8 cellular contexts compared by ENCODE assay signal in genomic region chr19:39997595-39998216, GRCh38. TPM values are rescaled to one million over a fixed set of nuclear protein-coding genes. Genes with fewer than 3 reads are reported as not detected.
DNase-seq lines count a peak whose midpoint lies in the region; ATAC-seq, FAIRE-seq and TF ChIP-seq lines count a peak whose summit lies in the region.

No MANE protein-coding gene starts in this region.

- H2AK9ac ChIP-seq in IMR-90 (replicated peaks; ENCODE audit: low read depth, low read length, poor library complexity), result peak overlapping the region; percentile 89

- H3K9me1 ChIP-seq in IMR-90 (ENCODE audit: insufficient read depth, low read length), result no peaks in the 10 kb centered on the region; the same call in 1 of the 2 replicates
- H3K9me1 ChIP-seq in K562 (ENCODE audit: control insufficient read depth, insufficient read depth, low read length), result no peaks in the 10 kb centered on the region

- H3K36me3 ChIP-seq in IMR-90 (ENCODE audit: control insufficient read depth, insufficient read depth, low read length), result no peaks in the 10 kb centered on the region
- H3K36me3 ChIP-seq in K562 (ENCODE audit: control insufficient read depth, insufficient read depth, low read length), result no peaks in the 10 kb centered on the region
- H3K36me3 ChIP-seq in aorta (ENCODE audit: control insufficient read depth in 1 of 2, insufficient read depth in 2 of 2, low read length in 1 of 2), result no peaks in the 10 kb centered on the region

- H3K4me3 ChIP-seq in IMR-90 (ENCODE audit: insufficient read depth, low read depth, low read length) (peak overlapping the region; percentile 72), K562 (peak overlapping the region; percentile 72), mononuclear cell (ENCODE audit: low read length) (peak overlapping the region; percentile 87), aorta (ENCODE audit: low read length in 2 of 2) (peak overlapping the region; percentile 39 to 63)

- H3K4me2 ChIP-seq in IMR-90 (ENCODE audit: low read depth, low read length) (peak overlapping the region; percentile 85), K562 (ENCODE audit: insufficient read depth, low read length) (peak overlapping the region; percentile 99)

- TF ChIP-seq POLR2A in IMR-90 (IDR thresholded peaks at IDR 0.05; ENCODE audit: low read depth, low read length) (no peak), K562 (conservative IDR thresholded peaks at IDR 0.05) (no peak)

- H2BK15ac ChIP-seq in IMR-90 (ENCODE audit: low read depth, low read length), result no peak overlapping the region; the same call in 2 of the 3 replicates

- H3K9me3 ChIP-seq in IMR-90 (ENCODE audit: control insufficient read depth, insufficient read depth, low read length) (no peaks in the 10 kb centered on the region; the same call in 1 of the 2 replicates), K562 (replicated peaks; ENCODE audit: control insufficient read depth, insufficient read depth, low read depth, low read length) (peaks cover 2% of the 10 kb centered on the region), mononuclear cell (ENCODE audit: low read depth, low read length) (no peaks in the 10 kb centered on the region), aorta (ENCODE audit: control insufficient read depth, low read length) (no peaks in the 10 kb centered on the region)

- H3K9me3 Mint-ChIP-seq in CD14-positive monocyte, result peaks cover 2 to 13% (median 7%) of the 10 kb centered on the region in 7 donors

- H3K27me3 Mint-ChIP-seq in CD14-positive monocyte (ENCODE audit: low read depth in 3 of 3), result peaks cover 0 to 3% (median 2%) of the 10 kb centered on the region in 3 donors

- intact Hi-C loops in CD14-positive monocyte (cut with micrococcal nuclease), result no loop called here
- intact Hi-C loops in IMR-90 (cut with micrococcal nuclease), result no loop called here
- intact Hi-C loops in K562 (cut with micrococcal nuclease), result no loop called here
- intact Hi-C loops in aorta (cut with DNase I), result no loop called here

- H4K91ac ChIP-seq in IMR-90 (ENCODE audit: insufficient read depth, low read depth, low read length), result peak overlapping the region; percentile 92; the same call in 1 of the 2 replicates

- peak overlapping the region; percentile 90 to 97 for H3K4me3 Mint-ChIP-seq in CD14-positive monocyte

- H3K23ac ChIP-seq in IMR-90 (ENCODE audit: low read depth, low read length), result peak overlapping the region; percentile 78; the same call in 1 of the 2 replicates

- peak overlapping the region; percentile 98 for H2AFZ ChIP-seq in IMR-90 (replicated peaks; ENCODE audit: low read length, poor library complexity)
- peak overlapping the region; percentile 100 for H2AFZ ChIP-seq in K562 (ENCODE audit: low read depth, low read length)

- peaks cover 2 to 4% of the 10 kb centered on the region in 2 donors for H3K36me3 Mint-ChIP-seq in CD14-positive monocyte

- H2AK5ac ChIP-seq in IMR-90 (ENCODE audit: low read depth, low read length), result peak overlapping the region; percentile 47

- CTCF ChIA-PET in IMR-90 (lab: Yijun Ruan, JAX), result interaction anchor here (0.6 kb wide), 1 partner anchor 55 kb away, joined by 3 read pairs; no protein-coding TSS in a partner anchor
- CTCF ChIA-PET in K562 (lab: Yijun Ruan, JAX; ENCODE audit: low intra/inter-chr PET ratio), result no interaction called here

- H3K18ac ChIP-seq in IMR-90 (ENCODE audit: low read depth, low read length), result no peak overlapping the region

- POLR2A ChIA-PET in IMR-90 (lab: Charles Lee; ENCODE audit: unreplicated experiment), result no interaction called here
- POLR2A ChIA-PET in K562 (lab: Yijun Ruan, JAX), result interaction anchor here (0.9 kb wide), 1 partner anchor 58 kb away, joined by 3 read pairs; the partner anchor contains the start of gene ZNF780B

- no CpG with 5 or more reads among the region's 8 CpGs for WGBS in IMR-90 (ENCODE audit: extremely low coverage in 2 of 2, insufficient read length in 1 of 2), 2 experiments
- 40% methylated on average over 8 of the region's 8 CpGs for WGBS in K562 (ENCODE audit: insufficient coverage, low coverage, missing lambda C conversion rate)
- 68 to 71% methylated on average over 8 of the region's 8 CpGs for WGBS in aorta, 2 donors

- H4K8ac ChIP-seq in IMR-90 (ENCODE audit: low read depth in 2 of 2, low read length in 2 of 2), result peak overlapping the region; percentile 92 to 98; a peak in 3 of 4 replicates

- TF ChIP-seq CTCF in CD14-positive monocyte (IDR thresholded peaks at IDR 0.05), result no peak
- no peak for TF ChIP-seq CTCF in IMR-90 (conservative IDR thresholded peaks at IDR 0.05; ENCODE audit: low read depth, low read length)
- no peak for TF ChIP-seq CTCF in K562 (IDR thresholded peaks at IDR 0.05 in 2 of 3, conservative IDR thresholded peaks at IDR 0.05 in 1 of 3; ENCODE audit: insufficient read depth in 2 of 3, low read depth in 1 of 3, low read length in 3 of 3)

- dilution Hi-C loops in IMR-90 (cut with HindIII; ENCODE audit: low sequenced_read_pairs, unreplicated experiment), result no loop called here

- TF ChIP-seq EP300 in K562 (IDR thresholded peaks at IDR 0.05; ENCODE audit: low read length), result no peak

- H4K20me1 ChIP-seq in IMR-90 (ENCODE audit: insufficient read depth, low read length) (no peaks in the 10 kb centered on the region), K562 (replicated peaks; ENCODE audit: control insufficient read depth, insufficient read depth, low read length) (no peaks in the 10 kb centered on the region)

- peak overlapping the region; percentile 94 for H4K5ac ChIP-seq in IMR-90 (ENCODE audit: low read depth, low read length)

- H3K4me1 ChIP-seq in IMR-90 (ENCODE audit: control insufficient read depth, insufficient read depth, low read length) (peaks cover 5% of the 10 kb centered on the region), K562 (replicated peaks in 1 of 2; ENCODE audit: control insufficient read depth in 2 of 2, insufficient read depth in 2 of 2, low read length in 2 of 2) (peaks cover 4 to 12% of the 10 kb centered on the region in 2 experiments; a peak in 3 of 5 replicates), mononuclear cell (ENCODE audit: insufficient read depth, low read length) (peaks cover 19% of the 10 kb centered on the region), aorta (ENCODE audit: control insufficient read depth in 1 of 2, insufficient read depth in 2 of 2, low read length in 2 of 2) (peaks cover 0 to 2% of the 10 kb centered on the region in 2 donors)

- peak overlapping the region; percentile 88 for H3K27ac ChIP-seq in IMR-90 (ENCODE audit: insufficient read depth, low read length)
- H3K27ac ChIP-seq in K562 (ENCODE audit: extremely low read depth, low read depth, low read length), result peak overlapping the region; percentile 92
- H3K27ac ChIP-seq in aorta (ENCODE audit: low read depth in 1 of 2, low read length in 2 of 2), result peak overlapping the region; percentile 26 to 45

- H3K56ac ChIP-seq in IMR-90 (ENCODE audit: extremely low read depth, insufficient read depth, low read length), result no peak overlapping the region

- H3K14ac ChIP-seq in IMR-90 (replicated peaks; ENCODE audit: low read depth, low read length), result peak overlapping the region; percentile 93; the same call in 1 of the 2 replicates

- H3K27ac Mint-ChIP-seq in CD14-positive monocyte, result peak overlapping the region; percentile 82 to 96 (median 89)

- peak overlapping the region; percentile 73; the same call in 1 of the 2 replicates for H2BK120ac ChIP-seq in IMR-90 (ENCODE audit: low read depth, low read length)

- in situ Hi-C loops in IMR-90 (cut with MboI; ENCODE audit: low sequenced_read_pairs) (no loop called here), K562 (cut with MboI) (no loop called here)

- H3K79me1 ChIP-seq in IMR-90 (ENCODE audit: low read depth in 1 of 2, low read length in 2 of 2), result peaks cover 16 to 31% of the 10 kb centered on the region in 2 experiments

- DNase-seq in CD14-positive monocyte (ENCODE audit: low spot score), result no peak
- DNase-seq in IMR-90, result peak; percentile 55
- DNase-seq in K562 (ENCODE audit: extremely low read depth in 1 of 4, low spot score in 3 of 4), result peak in 1 of 4 experiments; percentile 26
- DNase-seq in aorta, result no peak
- DNase-seq in glomerular visceral epithelial cell (ENCODE audit: extremely low spot score), result no peak
- DNase-seq in activated CD8-positive, alpha-beta memory T cell treated with anti-CD3 and anti-CD28 coated beads, Interleukin-2, amount 50 U/mL, for 4 hours, result no peak

- H3K4ac ChIP-seq in IMR-90 (ENCODE audit: low read depth, low read length), result peak overlapping the region; percentile 89

- BruUV-seq in IMR-90 (replicated peaks; lab: Mats Ljungman, UMichigan) (TSS peak; percentile 51), K562 (replicated peaks; lab: Mats Ljungman, UMichigan) (no TSS peak)

- no peak overlapping the region for H2BK20ac ChIP-seq in IMR-90 (ENCODE audit: low read depth, low read length)

- H3K79me2 ChIP-seq in K562 (ENCODE audit: control insufficient read depth, insufficient read depth, low read length), result peaks cover 22% of the 10 kb centered on the region

- H3K9ac ChIP-seq in IMR-90 (ENCODE audit: low read depth, low read length) (peak overlapping the region; percentile 88), K562 (ENCODE audit: insufficient read depth in 1 of 2, low read depth in 2 of 2, low read length in 2 of 2) (peak overlapping the region; percentile 89 to 92)

- no peak for ATAC-seq in IMR-90 (ENCODE audit: low read depth)
- ATAC-seq in K562, result peak; percentile 48
- ATAC-seq in aorta (ENCODE audit: low FRiP score), result peak; percentile 9
- ATAC-seq in GM19463 (IDR thresholded peaks at IDR 0.05; ENCODE audit: unreplicated experiment), result no peak

- H3K27me3 ChIP-seq in IMR-90 (ENCODE audit: control insufficient read depth, insufficient read depth, low read length) (no peaks in the 10 kb centered on the region), K562 (ENCODE audit: control insufficient read depth in 2 of 2, insufficient read depth in 2 of 2, low read length in 2 of 2) (no peaks in the 10 kb centered on the region), mononuclear cell (ENCODE audit: insufficient read depth, low read length) (no peaks in the 10 kb centered on the region), aorta (ENCODE audit: control insufficient read depth in 1 of 2, insufficient read depth in 2 of 2, low read length in 1 of 2) (no peaks in the 10 kb centered on the region)

- no peak for TF ChIP-seq RAD21 in IMR-90 (IDR thresholded peaks at IDR 0.05; ENCODE audit: low read length)
- no peak for TF ChIP-seq RAD21 in K562 (CRISPR knock-in tag; conservative IDR thresholded peaks at IDR 0.05 in 1 of 2, IDR thresholded peaks at IDR 0.05 in 1 of 2)

- peak overlapping the region; percentile 89 for H2BK5ac ChIP-seq in IMR-90 (ENCODE audit: low read depth, low read length, poor library complexity, severe bottlenecking)

- FAIRE-seq in K562 (lab: Jason Lieb, UNC), result peak; percentile 71

- H3K4me1 Mint-ChIP-seq in CD14-positive monocyte, result peaks cover 22% of the 10 kb centered on the region

RNA-seq across cellular contexts. Expression of gene ZNF546, which starts 0.8 kb away (rescaled TPM):
- polyA plus RNA-seq in CD14-positive monocyte (1 to 10 TPM; 1.3 to 1.4 TPM), IMR-90 (2012; rRNA removed) (0.57 and 1.6 TPM in 2 replicates), K562 (2011; rRNA removed) (2.7 and 3.0 TPM in 2 replicates), K562 (2014; fragmentation: Illumina TruSeq; extraction: Trizol) (1.4 and 2.2 TPM in 2 replicates), K562 (2014; fragmentation: Nextera tagmentation; extraction: Ambion mirVana) (1 to 10 TPM; 1.7 to 2.2 TPM), K562 (2014; rRNA removed) (0.73 and 2.4 TPM in 2 replicates), aorta (1 to 10 TPM in 1 of 2 donors, under 1 TPM in 1; 0.50 to 1.9 TPM)
- total RNA-seq in IMR-90 (2012; rRNA removed) (5.8 and 6.5 TPM in 2 replicates), K562 (2014; rRNA removed) (1.1 and 2.2 TPM in 2 replicates), K562 (2014; rRNA removed; fragmentation: Illumina TruSeq; extraction: Trizol) (5.1 and 5.3 TPM in 2 replicates), K562 (2015; rRNA removed; fragmentation: Illumina TruSeq; extraction: Trizol) (3.0 and 4.3 TPM in 2 replicates), K562 (2021) (3.5 and 3.6 TPM in 2 replicates), mononuclear cell (1.5 TPM), aorta (10 to 100 TPM in 1 of 2 donors, 1 to 10 TPM in 1; 4.3 to 10.6 TPM)
- 0.15 and 0.24 TPM in 2 replicates for polyA plus RNA-seq in IMR-90 (2012; cell fraction: cytosol; rRNA removed)
- polyA plus RNA-seq in IMR-90 (2012; cell fraction: nucleus; rRNA removed; ENCODE audit: low replicate concordance), result 0.29 and 3.6 TPM in 2 replicates
- 9.2 and 22.4 TPM in 2 replicates for total RNA-seq in K562 (2011; cell fraction: chromatin; rRNA removed; ENCODE audit: low replicate concordance)
- total RNA-seq in K562 (2011; cell fraction: nucleolus; rRNA removed), result 2.3 and 9.7 TPM in 2 replicates
- 8.6 and 9.7 TPM in 2 replicates for total RNA-seq in K562 (2011; cell fraction: nucleoplasm; rRNA removed)
- 0.74 and 0.91 TPM in 2 replicates for polyA plus RNA-seq in K562 (2011; cell fraction: cytosol; rRNA removed)
- polyA plus RNA-seq in K562 (2011; cell fraction: nucleus; rRNA removed), result 2.4 and 2.9 TPM in 2 replicates
- 1.4 and 1.6 TPM in 2 replicates for polyA plus RNA-seq in K562 (2012)
- 8.3 and 15.2 TPM in 2 replicates for polyA minus RNA-seq in K562 (2011; rRNA and poly(A)+ RNA removed)
- 3.0 and 3.1 TPM in 2 replicates for polyA minus RNA-seq in K562 (2011; cell fraction: cytosol; rRNA and poly(A)+ RNA removed)
- 5.8 and 11.4 TPM in 2 replicates for polyA minus RNA-seq in K562 (2011; cell fraction: nucleus; rRNA and poly(A)+ RNA removed)

RNA-seq across cellular contexts. Expression of gene PSMC4, which starts 26.7 kb away (rescaled TPM):
- polyA plus RNA-seq in CD14-positive monocyte (10 to 100 TPM; 79.6 to 85.8 TPM), IMR-90 (2012; rRNA removed) (148 and 158 TPM in 2 replicates), K562 (2011; rRNA removed) (45.9 and 69.6 TPM in 2 replicates), K562 (2014; fragmentation: Illumina TruSeq; extraction: Trizol) (171 and 192 TPM in 2 replicates), K562 (2014; fragmentation: Nextera tagmentation; extraction: Ambion mirVana) (100 to 1,000 TPM; 380 to 475 TPM), K562 (2014; rRNA removed) (97.0 and 102 TPM in 2 replicates), aorta (10 to 100 TPM; 37.7 to 61.0 TPM)
- total RNA-seq in IMR-90 (2012; rRNA removed) (213 and 216 TPM in 2 replicates), K562 (2014; rRNA removed) (142 and 187 TPM in 2 replicates), K562 (2014; rRNA removed; fragmentation: Illumina TruSeq; extraction: Trizol) (104 and 115 TPM in 2 replicates), K562 (2015; rRNA removed; fragmentation: Illumina TruSeq; extraction: Trizol) (139 and 143 TPM in 2 replicates), K562 (2021) (146 and 150 TPM in 2 replicates), mononuclear cell (45.0 TPM), aorta (10 to 100 TPM; 53.3 to 66.8 TPM)
- polyA plus RNA-seq in IMR-90 (2012; cell fraction: cytosol; rRNA removed), result 133 and 153 TPM in 2 replicates
- polyA plus RNA-seq in IMR-90 (2012; cell fraction: nucleus; rRNA removed; ENCODE audit: low replicate concordance), result 114 and 174 TPM in 2 replicates
- total RNA-seq in K562 (2011; cell fraction: chromatin; rRNA removed; ENCODE audit: low replicate concordance), result 46.0 and 82.3 TPM in 2 replicates
- 49.2 and 65.9 TPM in 2 replicates for total RNA-seq in K562 (2011; cell fraction: nucleolus; rRNA removed)
- 40.1 and 50.1 TPM in 2 replicates for total RNA-seq in K562 (2011; cell fraction: nucleoplasm; rRNA removed)
- polyA plus RNA-seq in K562 (2011; cell fraction: cytosol; rRNA removed), result 53.9 and 128 TPM in 2 replicates
- 93.8 and 118 TPM in 2 replicates for polyA plus RNA-seq in K562 (2011; cell fraction: nucleus; rRNA removed)
- polyA plus RNA-seq in K562 (2012), result 138 and 171 TPM in 2 replicates
- 26.7 and 28.2 TPM in 2 replicates for polyA minus RNA-seq in K562 (2011; rRNA and poly(A)+ RNA removed)
- polyA minus RNA-seq in K562 (2011; cell fraction: cytosol; rRNA and poly(A)+ RNA removed), result 57.7 and 66.1 TPM in 2 replicates
- 21.8 and 31.1 TPM in 2 replicates for polyA minus RNA-seq in K562 (2011; cell fraction: nucleus; rRNA and poly(A)+ RNA removed)

RNA-seq across cellular contexts. Expression of gene ZNF780B, which starts 58.3 kb away (rescaled TPM):
- polyA plus RNA-seq in CD14-positive monocyte, result 1 to 10 TPM; 2.0 to 3.1 TPM
- 14.7 and 19.9 TPM in 2 replicates for total RNA-seq in IMR-90 (2012; rRNA removed)
- 3.7 and 4.6 TPM in 2 replicates for polyA plus RNA-seq in IMR-90 (2012; rRNA removed)
- 0.31 and 0.63 TPM in 2 replicates for polyA plus RNA-seq in IMR-90 (2012; cell fraction: cytosol; rRNA removed)
- 1.0 and 8.5 TPM in 2 replicates for polyA plus RNA-seq in IMR-90 (2012; cell fraction: nucleus; rRNA removed; ENCODE audit: low replicate concordance)
- 39.6 and 67.1 TPM in 2 replicates for total RNA-seq in K562 (2011; cell fraction: chromatin; rRNA removed; ENCODE audit: low replicate concordance)
- 14.7 and 24.7 TPM in 2 replicates for total RNA-seq in K562 (2011; cell fraction: nucleolus; rRNA removed)
- total RNA-seq in K562 (2011; cell fraction: nucleoplasm; rRNA removed), result 19.2 and 30.7 TPM in 2 replicates
- total RNA-seq in K562 (2014; rRNA removed), result 3.9 and 8.8 TPM in 2 replicates
- 18.4 and 19.4 TPM in 2 replicates for total RNA-seq in K562 (2014; rRNA removed; fragmentation: Illumina TruSeq; extraction: Trizol)
- total RNA-seq in K562 (2015; rRNA removed; fragmentation: Illumina TruSeq; extraction: Trizol), result 7.8 and 9.7 TPM in 2 replicates
- 10.9 and 11.2 TPM in 2 replicates for total RNA-seq in K562 (2021)
- 4.4 and 6.0 TPM in 2 replicates for polyA plus RNA-seq in K562 (2011; rRNA removed)
- polyA plus RNA-seq in K562 (2011; cell fraction: cytosol; rRNA removed), result 0.48 and 1.5 TPM in 2 replicates
- 10.9 and 12.0 TPM in 2 replicates for polyA plus RNA-seq in K562 (2011; cell fraction: nucleus; rRNA removed)
- polyA plus RNA-seq in K562 (2012), result 7.7 and 8.6 TPM in 2 replicates
- 10.5 and 10.9 TPM in 2 replicates for polyA plus RNA-seq in K562 (2014; fragmentation: Illumina TruSeq; extraction: Trizol)
- 1 to 10 TPM; 3.9 to 4.0 TPM for polyA plus RNA-seq in K562 (2014; fragmentation: Nextera tagmentation; extraction: Ambion mirVana)
- 6.5 and 9.5 TPM in 2 replicates for polyA plus RNA-seq in K562 (2014; rRNA removed)
- polyA minus RNA-seq in K562 (2011; rRNA and poly(A)+ RNA removed), result 11.4 and 21.7 TPM in 2 replicates
- 1.2 and 2.3 TPM in 2 replicates for polyA minus RNA-seq in K562 (2011; cell fraction: cytosol; rRNA and poly(A)+ RNA removed)
- polyA minus RNA-seq in K562 (2011; cell fraction: nucleus; rRNA and poly(A)+ RNA removed), result 11.4 and 22.7 TPM in 2 replicates
- total RNA-seq in mononuclear cell, result 10.4 TPM
- 10 to 100 TPM; 14.9 to 28.9 TPM for total RNA-seq in aorta
- 1 to 10 TPM; 1.5 to 7.9 TPM for polyA plus RNA-seq in aorta

Comparison
In these comparisons a context has a peak if more than half of its experiments do, and no peak if none do; other contexts are left out.
1. ATAC-seq: peak in K562 (single experiment) and aorta (single experiment); none in IMR-90 (single experiment) and GM19463 (single experiment).
2. H3K27ac ChIP-seq: peak in every context shown above with its lines; median percentile 92 in K562; 88 in IMR-90; 36 in aorta.
3. Peak in every context shown above with its lines, with median percentiles within 50 percentile points of each other: H3K4me3 ChIP-seq.